In genomic region chr4:55625835-55626234, GRCh38 we compare ENCODE assay signal across 27 cellular contexts.
"Had no signal": no experiment of that assay in that cellular context is flagged by ENCODE, and none has a peak within 500 bp of the region (broad histone marks: within the 10 kb centered on the region; RNA-seq: fewer than 3 reads in every experiment).

No MANE protein-coding gene starts in this region.

- ATAC-seq: activated CD8-positive, alpha-beta T cell treated with anti-CD3 and anti-CD28 coated beads for 36 hours; activated naive CD8-positive, alpha-beta T cell treated with anti-CD3 and anti-CD28 coated beads, Interleukin-2, amount 50 U/mL, for 24 hours; activated T-cell treated with anti-CD3 and anti-CD28 coated beads, Interleukin-2, amount 50 U/mL, for 4 hours; activated T-cell treated with anti-CD3 and anti-CD28 coated beads, Interleukin-2, amount 50 U/mL, for 72 hours; activated T-helper 17 cell treated with anti-CD3 and anti-CD28 coated beads, Interleukin-2, amount 50 U/mL, for 72 hours had no signal

- DNase-seq: activated B cell treated with CpG ODN at 0.5 μM for 24 hours; activated CD4-positive, alpha-beta memory T cell treated with anti-CD3 and anti-CD28 coated beads for 36 hours; activated CD4-positive, alpha-beta T cell treated with anti-CD3 and anti-CD28 coated beads for 4 hours; activated CD4-positive, alpha-beta T cell treated with anti-CD3 and anti-CD28 coated beads, Interleukin-2, amount 10 ng/mL, durations not matched to agents 24 days and 14 days; activated CD4-positive, alpha-beta T cell treated with anti-CD3 and anti-CD28 coated beads, Interleukin-2, amount 50 U/mL, for 1 hour; activated CD4-positive, alpha-beta T cell treated with anti-CD3 and anti-CD28 coated beads, Interleukin-2, amount 50 U/mL, for 4 hours; activated CD4-positive, CD25-positive, alpha-beta regulatory T cell treated with anti-CD3 and anti-CD28 coated beads, Interleukin-2, amount 50 U/mL, for 72 hours; activated CD8-positive, alpha-beta memory T cell treated with anti-CD3 and anti-CD28 coated beads, Interleukin-2, amount 50 U/mL, for 4 hours; activated CD8-positive, alpha-beta T cell treated with anti-CD3 and anti-CD28 coated beads for 36 hours; activated effector memory CD4-positive, alpha-beta T cell treated with anti-CD3 and anti-CD28 coated beads, Interleukin-2, amount 50 U/mL, for 16 hours; activated gamma-delta T cell treated with Interleukin-2 at 50 U/mL for 16 hours; activated naive CD4-positive, alpha-beta T cell treated with anti-CD3 and anti-CD28 coated beads, Interleukin-2, amount 10 ng/mL, durations not matched to agents 7 days and 5 days; activated naive CD4-positive, alpha-beta T cell treated with Interleukin-2 at 50 U/mL for 16 hours; activated naive CD8-positive, alpha-beta T cell treated with anti-CD3 and anti-CD28 coated beads, Interleukin-2, amount 10 ng/mL, durations not matched to agents 7 days and 5 days; activated naive CD8-positive, alpha-beta T cell treated with anti-CD3 and anti-CD28 coated beads, Interleukin-2, amount 50 U/mL, for 24 hours; activated T-cell treated with anti-CD3 and anti-CD28 coated beads for 4 hours; activated T-cell treated with anti-CD3 and anti-CD28 coated beads, Interleukin-2, amount 50 U/mL, for 1 hour; activated T-cell treated with anti-CD3 and anti-CD28 coated beads, Interleukin-2, amount 50 U/mL, for 4 hours; activated T-cell treated with anti-CD3 and anti-CD28 coated beads, Interleukin-2, amount 50 U/mL, for 72 hours; amygdala; anterior cingulate cortex; caudate nucleus; cerebellar nuclear complex; colonic mucosa; T-helper 2 cell; T-helper 9 cell had no signal
